ENCODE assay signal across 24 cellular contexts in genomic region chr5:108104448-108104847, GRCh38.
"Had no signal": no experiment of that assay in that cellular context is flagged by ENCODE, and none has a peak within 500 bp of the region (broad histone marks: within the 10 kb centered on the region; RNA-seq: fewer than 3 reads in every experiment).

No MANE protein-coding gene starts in this region.

- H3K4me3 ChIP-seq: colonic mucosa, coronary artery, dorsolateral prefrontal cortex, esophagus muscularis mucosa, esophagus squamous epithelium, gastrocnemius medialis, gastroesophageal sphincter, heart left ventricle, heart right ventricle, hepatocyte had no signal

- H3K36me3 ChIP-seq: colonic mucosa, esophagus squamous epithelium, gastrocnemius medialis, gastroesophageal sphincter, heart left ventricle, heart right ventricle had no signal

- H3K27ac ChIP-seq: colonic mucosa, coronary artery, dorsolateral prefrontal cortex, epithelial cell of prostate, esophagus muscularis mucosa, esophagus squamous epithelium, foreskin keratinocyte, gastrocnemius medialis, gastroesophageal sphincter, heart left ventricle, heart right ventricle, hepatocyte had no signal

- H3K27me3 ChIP-seq: colonic mucosa, dorsolateral prefrontal cortex, esophagus muscularis mucosa, esophagus squamous epithelium, foreskin keratinocyte, gastrocnemius medialis, gastroesophageal sphincter, heart left ventricle, heart right ventricle, hepatocyte had no signal

- DNase-seq: colonic mucosa; cortex of kidney; dermis blood vessel endothelial cell; dorsolateral prefrontal cortex; effector CD4-positive, alpha-beta T cell; effector CD8-positive, alpha-beta T cell; effector memory CD4-positive, alpha-beta T cell; effector memory CD8-positive, alpha-beta T cell; endodermal cell; erythroblast; esophagus squamous epithelium; foreskin keratinocyte; foreskin melanocyte; gastrocnemius medialis; glutamatergic neuron; head of caudate nucleus; heart left ventricle; heart right ventricle had no signal

- H3K4me1 ChIP-seq: colonic mucosa, foreskin keratinocyte had no signal

- H3K4me2 ChIP-seq: hepatocyte had no signal

- H2AFZ ChIP-seq: hepatocyte had no signal

- ATAC-seq: effector memory CD8-positive, alpha-beta T cell; esophagus mucosa; foreskin keratinocyte; gastrocnemius medialis; gastroesophageal sphincter; heart left ventricle; heart right ventricle had no signal

- H3K9me3 ChIP-seq: colonic mucosa, esophagus muscularis mucosa, esophagus squamous epithelium, gastrocnemius medialis, gastroesophageal sphincter, heart left ventricle, heart right ventricle had no signal

- H3K79me2 ChIP-seq: hepatocyte had no signal
